In the genomic region with DNA sequence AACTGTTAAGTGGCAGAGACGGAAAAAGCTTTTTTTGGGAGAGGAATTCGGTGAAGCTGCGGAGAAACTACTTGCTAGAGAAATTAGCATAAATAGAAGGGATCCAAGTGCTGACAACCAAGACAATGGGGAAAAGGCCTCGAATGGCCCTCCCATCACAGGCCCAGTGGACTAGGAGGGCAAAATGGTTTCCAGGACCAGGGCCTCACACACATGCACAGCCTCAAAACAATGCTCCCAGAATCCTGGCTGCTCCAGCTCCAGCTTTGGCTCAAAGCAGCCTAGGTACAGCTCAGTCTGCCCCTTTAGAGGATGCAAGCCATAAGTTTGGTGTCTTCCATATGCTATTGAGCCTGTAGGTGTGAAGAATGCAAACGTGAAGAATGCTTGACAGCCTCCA, we compare ENCODE assay signal across 29 cellular contexts.
"Had no signal": no experiment of that assay in that cellular context is flagged by ENCODE, and none has a peak within 500 bp of the region (broad histone marks: within the 10 kb centered on the region; RNA-seq: fewer than 3 reads in every experiment).

No MANE protein-coding gene starts in this region.

- H3K27me3 ChIP-seq: neutrophil, pancreas, right atrium auricular region, right lobe of liver, sigmoid colon, suprapubic skin, testis, tibial artery, transverse colon, upper lobe of right lung, uterus had no signal

- H3K27me3 Mint-ChIP-seq: naive thymus-derived CD8-positive, alpha-beta T cell; natural killer cell treated with Interleukin-12 subunit alpha and Interleukin-12 subunit beta and Interleukin-15 and Interleukin-18, amount 100 ng/mL, for 72 hours; stimulated activated naive B cell treated with anti-CD40 and anti-IgM and Interleukin-4, amounts not matched to agents 10 μg/mL and 1 μg/mL and 100 μg/mL, for 72 hours; stimulated activated naive CD8-positive, alpha-beta T cell treated with anti-CD3 and anti-CD28 coated beads, Interleukin-15, Interleukin-2, amounts not matched to agents 100 ng/mL and 50 ng/mL, for 24 hours; type B pancreatic cell had no signal

- ATAC-seq: naive thymus-derived CD8-positive, alpha-beta T cell; natural killer cell treated with Interleukin-12 subunit alpha and Interleukin-12 subunit beta and Interleukin-15 and Interleukin-18, amount 100 ng/mL, for 72 hours; pancreas; right lobe of liver; stimulated activated effector memory CD8-positive, alpha-beta T cell treated with anti-CD3 and anti-CD28 coated beads, Interleukin-12 subunit alpha, Interleukin-12 subunit beta, amount 100 ng/mL, for 72 hours; stimulated activated naive B cell treated with anti-CD40 and anti-IgM and Interleukin-4, amounts not matched to agents 10 μg/mL and 1 μg/mL and 100 μg/mL, for 72 hours; upper lobe of right lung had no signal

- H3K27ac Mint-ChIP-seq: naive thymus-derived CD8-positive, alpha-beta T cell; natural killer cell treated with Interleukin-12 subunit alpha and Interleukin-12 subunit beta and Interleukin-15 and Interleukin-18, amount 100 ng/mL, for 72 hours; nephron progenitor cell; stimulated activated effector memory CD8-positive, alpha-beta T cell treated with anti-CD3 and anti-CD28 coated beads, Interleukin-12 subunit alpha, Interleukin-12 subunit beta, amount 100 ng/mL, for 72 hours; stimulated activated naive B cell treated with anti-CD40 and anti-IgM and Interleukin-4, amounts not matched to agents 10 μg/mL and 1 μg/mL and 100 μg/mL, for 72 hours; stimulated activated naive CD8-positive, alpha-beta T cell treated with anti-CD3 and anti-CD28 coated beads, Interleukin-15, Interleukin-2, amounts not matched to agents 100 ng/mL and 50 ng/mL, for 24 hours; type B pancreatic cell had no signal

- DNase-seq: naive thymus-derived CD8-positive, alpha-beta T cell; nephron progenitor cell; nucleus accumbens; pancreas; retina; right lobe of liver; sigmoid colon; small intestine; stimulated activated CD4-positive, alpha-beta T cell treated with anti-CD3 and anti-CD28 coated beads, Interleukin-15, amount 100 ng/mL, for 24 hours; stimulated activated CD4-positive, alpha-beta T cell treated with anti-CD3 and anti-CD28 coated beads, Interleukin-2, amount 100 ng/mL, for 24 hours; stimulated activated CD4-positive, alpha-beta T cell treated with anti-CD3 and anti-CD28 coated beads, Interleukin-2, amount 100 ng/mL, for 48 hours; stimulated activated CD4-positive, alpha-beta T cell treated with anti-CD3 and anti-CD28 coated beads, Interleukin-4, amount 100 ng/mL, for 24 hours; stimulated activated naive B cell treated with anti-CD40 and anti-IgM and Interleukin-4, amounts not matched to agents 10 μg/mL and 1 μg/mL and 100 μg/mL, for 72 hours; stimulated activated naive CD4-positive, alpha-beta T cell treated with Interleukin-2 at 50 U/mL for 16 hours; substantia nigra; testis; tibial artery; transverse colon; upper lobe of right lung; uterus had no signal

- H3K4me1 Mint-ChIP-seq: naive thymus-derived CD8-positive, alpha-beta T cell; nephron progenitor cell; stimulated activated effector memory CD8-positive, alpha-beta T cell treated with anti-CD3 and anti-CD28 coated beads, Interleukin-12 subunit alpha, Interleukin-12 subunit beta, amount 100 ng/mL, for 72 hours; stimulated activated naive B cell treated with anti-CD40 and anti-IgM and Interleukin-4, amounts not matched to agents 10 μg/mL and 1 μg/mL and 100 μg/mL, for 72 hours had no signal

- H3K9me3 ChIP-seq: neutrophil, pancreas, prostate gland, right atrium auricular region, right lobe of liver, suprapubic skin, testis, transverse colon, upper lobe of right lung, uterus had no signal

- H3K36me3 ChIP-seq: neutrophil, pancreas, prostate gland, right atrium auricular region, right lobe of liver, sigmoid colon, suprapubic skin, tibial artery, transverse colon, upper lobe of right lung, uterus had no signal

- H3K4me3 Mint-ChIP-seq: naive thymus-derived CD8-positive, alpha-beta T cell; natural killer cell treated with Interleukin-12 subunit alpha and Interleukin-12 subunit beta and Interleukin-15 and Interleukin-18, amount 100 ng/mL, for 72 hours; nephron progenitor cell; neural crest cell; stimulated activated effector memory CD8-positive, alpha-beta T cell treated with anti-CD3 and anti-CD28 coated beads, Interleukin-12 subunit alpha, Interleukin-12 subunit beta, amount 100 ng/mL, for 72 hours; stimulated activated naive B cell treated with anti-CD40 and anti-IgM and Interleukin-4, amounts not matched to agents 10 μg/mL and 1 μg/mL and 100 μg/mL, for 72 hours; stimulated activated naive CD8-positive, alpha-beta T cell treated with anti-CD3 and anti-CD28 coated beads, Interleukin-15, Interleukin-2, amounts not matched to agents 100 ng/mL and 50 ng/mL, for 24 hours; type B pancreatic cell had no signal

- H3K36me3 Mint-ChIP-seq: stimulated activated effector memory CD8-positive, alpha-beta T cell treated with anti-CD3 and anti-CD28 coated beads, Interleukin-12 subunit alpha, Interleukin-12 subunit beta, amount 100 ng/mL, for 72 hours; stimulated activated naive B cell treated with anti-CD40 and anti-IgM and Interleukin-4, amounts not matched to agents 10 μg/mL and 1 μg/mL and 100 μg/mL, for 72 hours; type B pancreatic cell had no signal

- H3K27ac ChIP-seq: neutrophil, pancreas, prostate gland, right atrium auricular region, right lobe of liver, sigmoid colon, suprapubic skin, testis, tibial artery, transverse colon, upper lobe of right lung, uterus had no signal

- H3K4me1 ChIP-seq: pancreas, prostate gland, right atrium auricular region, right lobe of liver, sigmoid colon, suprapubic skin, testis, tibial artery, transverse colon, upper lobe of right lung, uterus had no signal

- H3K4me3 ChIP-seq: pancreas, prostate gland, right atrium auricular region, right lobe of liver, sigmoid colon, suprapubic skin, testis, tibial artery, transverse colon, upper lobe of right lung, uterus had no signal
